In the genomic region with DNA sequence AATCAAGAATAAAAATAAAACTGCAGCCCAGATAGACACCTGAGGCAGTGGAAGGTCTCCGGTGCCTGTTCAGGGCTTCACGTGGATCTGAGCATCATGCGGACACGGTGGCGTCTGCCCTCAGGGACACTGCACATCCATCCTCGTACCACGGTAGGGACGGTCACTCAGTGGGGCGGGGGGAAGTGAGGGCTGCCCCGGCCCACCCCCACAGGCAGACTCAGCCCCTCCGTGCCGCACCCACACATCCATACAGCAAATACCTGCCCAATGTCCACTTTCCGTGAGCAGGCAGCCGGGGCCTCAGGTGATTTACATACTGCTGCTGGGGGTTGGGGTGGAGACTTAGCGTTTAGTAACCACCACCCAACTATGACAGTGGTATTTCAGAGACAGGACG, we compare ENCODE assay signal across 17 cellular contexts.
DNase-seq lines count a peak whose midpoint lies in the region; ATAC-seq and TF ChIP-seq lines count a peak whose summit lies in the region.
"Had no signal": no experiment of that assay in that cellular context is flagged by ENCODE, and none has a peak within 500 bp of the region (broad histone marks: within the 10 kb centered on the region; RNA-seq: fewer than 3 reads in every experiment).

No MANE protein-coding gene starts in this region.

- POLR2A ChIA-PET in CD4-positive, alpha-beta T cell (lab: Charles Lee) = no interaction called here
- POLR2A ChIA-PET in SK-N-SH (lab: Yijun Ruan, JAX) = no interaction called here

- peaks cover 29% of the 10 kb centered on the region for H3K4me1 Mint-ChIP-seq in CD4-positive, alpha-beta T cell (ENCODE audit: low read depth)
- H3K4me1 Mint-ChIP-seq in effector memory CD8-positive, alpha-beta T cell (ENCODE audit: low read depth in 2 of 2) = peaks cover 22 to 25% of the 10 kb centered on the region in 2 donors

- no peaks in the 10 kb centered on the region for H3K27me3 Mint-ChIP-seq in CD4-positive, alpha-beta T cell
- no peaks in the 10 kb centered on the region for H3K27me3 Mint-ChIP-seq in effector memory CD8-positive, alpha-beta T cell
- H3K27me3 Mint-ChIP-seq: activated CD4-positive, alpha-beta T cell treated with anti-CD3 and anti-CD28 coated beads for 36 hours had no signal

- intact Hi-C loops in CD4-positive, alpha-beta T cell (cut with DNase I, micrococcal nuclease) = no loop called here
- intact Hi-C loops in spleen (cut with DNase I; ENCODE audit: low total_unique reads) = no loop called here

- no peak overlapping the region for H3K4me2 ChIP-seq in SK-N-SH
- H3K4me2 ChIP-seq: neural progenitor cell had no signal

- peaks cover 12% of the 10 kb centered on the region for H3K36me3 Mint-ChIP-seq in CD4-positive, alpha-beta T cell (ENCODE audit: low read depth)
- peaks cover 10% of the 10 kb centered on the region for H3K36me3 Mint-ChIP-seq in effector memory CD8-positive, alpha-beta T cell (ENCODE audit: insufficient read depth)
- H3K36me3 Mint-ChIP-seq: CD8-positive, alpha-beta T cell had no signal

- no peak overlapping the region for H3K9ac ChIP-seq in SK-N-SH
- H3K9ac ChIP-seq: neural progenitor cell had no signal

- no peaks in the 10 kb centered on the region for H3K9me3 ChIP-seq in CD4-positive, alpha-beta T cell (ENCODE audit: control insufficient read depth, low read length)
- no peaks in the 10 kb centered on the region for H3K9me3 ChIP-seq in SK-N-SH
- H3K9me3 ChIP-seq in spleen = no peaks in the 10 kb centered on the region
- H3K9me3 ChIP-seq: testis had no signal

- H3K9me3 Mint-ChIP-seq in CD4-positive, alpha-beta T cell = peaks cover 3% of the 10 kb centered on the region
- H3K9me3 Mint-ChIP-seq in effector memory CD8-positive, alpha-beta T cell = peaks cover 6 to 13% of the 10 kb centered on the region in 2 donors

- H3K4me1 ChIP-seq in SK-N-SH (ENCODE audit: control insufficient read depth in 1 of 2, insufficient read depth in 2 of 2, low read depth in 1 of 2, low read length in 1 of 2) = peaks cover 0 to 34% of the 10 kb centered on the region in 2 experiments; a peak in 1 of 4 replicates
- peaks cover 0 to 13% (median under 1%) of the 10 kb centered on the region in 6 donors for H3K4me1 ChIP-seq in spleen

- 85% methylated on average over 9 of the region's 16 CpGs for WGBS in SK-N-SH (ENCODE audit: low lambda C conversion rate)
- 93 to 95% (median 93%) methylated on average over 16 of the region's 16 CpGs for WGBS in spleen, 5 donors

- H2AFZ ChIP-seq in SK-N-SH (ENCODE audit: low read depth) = no peak overlapping the region
- H2AFZ ChIP-seq: neural progenitor cell had no signal

- H3K27ac Mint-ChIP-seq in CD4-positive, alpha-beta T cell = no peak overlapping the region
- H3K27ac Mint-ChIP-seq in effector memory CD8-positive, alpha-beta T cell = peak overlapping the region in 1 of 2 donors; percentile 57
- H3K27ac Mint-ChIP-seq: activated CD4-positive, alpha-beta T cell treated with anti-CD3 and anti-CD28 coated beads for 36 hours had no signal

- no peak for TF ChIP-seq RAD21 in SK-N-SH (IDR thresholded peaks at IDR 0.05; ENCODE audit: low read length)

- H3K4me3 ChIP-seq in SK-N-SH (ENCODE audit: low read depth in 2 of 2, low read length in 1 of 2) (no peak overlapping the region), spleen (no peak overlapping the region)
- H3K4me3 ChIP-seq: neural progenitor cell, testis had no signal

- no peak for TF ChIP-seq CTCF in CD4-positive, alpha-beta T cell (IDR thresholded peaks at IDR 0.05)
- TF ChIP-seq CTCF in SK-N-SH (IDR thresholded peaks at IDR 0.05) (no peak), spleen (IDR thresholded peaks at IDR 0.05 in 8 of 11, conservative IDR thresholded peaks at IDR 0.05 in 3 of 11) (no peak)

- H3K36me3 ChIP-seq in SK-N-SH (replicated peaks in 1 of 2; ENCODE audit: control insufficient read depth in 1 of 2, insufficient read depth in 2 of 2, low read length in 1 of 2) = peaks cover 0 to 13% of the 10 kb centered on the region in 2 experiments
- no peaks in the 10 kb centered on the region for H3K36me3 ChIP-seq in spleen
- H3K36me3 ChIP-seq: neural progenitor cell had no signal

- no peaks in the 10 kb centered on the region for H3K9me2 ChIP-seq in SK-N-SH

- ATAC-seq in CD4-positive, alpha-beta T cell (ENCODE audit: poor library complexity) = no peak
- no peak for ATAC-seq in effector memory CD8-positive, alpha-beta T cell (replicated peaks)
- ATAC-seq: activated CD4-positive, alpha-beta T cell treated with anti-CD3 and anti-CD28 coated beads for 36 hours; CD8-positive, alpha-beta T cell had no signal

- no peak for TF ChIP-seq POLR2A in spleen (IDR thresholded peaks at IDR 0.05)

- no peak for DNase-seq in CD4-positive, alpha-beta T cell
- DNase-seq in SK-N-SH (peak; percentile 74), spleen (peak; percentile 52), COR-L47 (lab: John Stamatoyannopoulos, UW) (no peak), NCI-H2081 treated with DMSO at 0.1 percent for 48 hours (lab: John Stamatoyannopoulos, UW) (no peak)
- DNase-seq in effector memory CD8-positive, alpha-beta T cell = no peak
- DNase-seq: activated CD4-positive, alpha-beta T cell treated with anti-CD3 and anti-CD28 coated beads for 36 hours; activated gamma-delta T cell; central memory CD4-positive, alpha-beta T cell; KG1; kidney glomerular epithelial cell; stimulated activated CD4-positive, alpha-beta T cell treated with anti-CD3 and anti-CD28 coated beads, Interleukin-15, amount 100 ng/mL, for 24 hours had no signal

- no peaks in the 10 kb centered on the region for H3K27me3 ChIP-seq in CD4-positive, alpha-beta T cell (ENCODE audit: control insufficient read depth, insufficient read depth, low read length)
- H3K27me3 ChIP-seq in SK-N-SH (ENCODE audit: insufficient read depth) (no peaks in the 10 kb centered on the region), layer of hippocampus (ENCODE audit: control insufficient read depth, insufficient read depth, low read length) (no peaks in the 10 kb centered on the region), spleen (replicated peaks in 1 of 7) (no peaks in the 10 kb centered on the region)
- H3K27me3 ChIP-seq: neural progenitor cell, testis had no signal

- no peak; a peak in 1 of 4 replicates for TF ChIP-seq EP300 in SK-N-SH (IDR thresholded peaks at IDR 0.05; ENCODE audit: borderline replicate concordance in 1 of 2, low read depth in 1 of 2, low read length in 1 of 2)

- CTCF ChIA-PET in CD4-positive, alpha-beta T cell (lab: Charles Lee) = no interaction called here
- CTCF ChIA-PET in SK-N-SH (lab: Yijun Ruan, JAX) = interaction anchor here (1.0 kb wide), 2 partner anchors 11 to 211 kb away, joined by 3 read pairs; no protein-coding TSS in a partner anchor

- H3K4me3 Mint-ChIP-seq in CD4-positive, alpha-beta T cell = peak overlapping the region; percentile 34
- no peak overlapping the region for H3K4me3 Mint-ChIP-seq in effector memory CD8-positive, alpha-beta T cell
- H3K4me3 Mint-ChIP-seq: activated CD4-positive, alpha-beta T cell treated with anti-CD3 and anti-CD28 coated beads for 36 hours; CD8-positive, alpha-beta T cell; mesothelial cell of epicardium; neural progenitor cell had no signal

- peaks cover 8% of the 10 kb centered on the region; the same call in 1 of the 2 replicates for H3K79me2 ChIP-seq in SK-N-SH (ENCODE audit: insufficient read depth)

- H3F3A ChIP-seq in SK-N-SH (replicated peaks; ENCODE audit: insufficient read depth) = no peaks in the 10 kb centered on the region

- H4K20me1 ChIP-seq in SK-N-SH (ENCODE audit: insufficient read depth) = peaks cover 5% of the 10 kb centered on the region; the same call in 1 of the 2 replicates

- H3K27ac ChIP-seq in CD4-positive, alpha-beta T cell (ENCODE audit: low read depth, low read length) = no peak overlapping the region
- H3K27ac ChIP-seq in SK-N-SH (ENCODE audit: low read depth in 2 of 2, low read length in 1 of 2) (peak overlapping the region in 1 of 2 experiments; percentile 16; a peak in 1 of 4 replicates), layer of hippocampus (ENCODE audit: low read depth, low read length) (peak overlapping the region; percentile 7), spleen (no peak overlapping the region)
- H3K27ac ChIP-seq: neural progenitor cell, testis had no signal

TF ChIP-seq in SK-N-SH, 30 proteins besides CTCF, POLR2A, EP300 and RAD21 (continues in another document):
- TF ChIP-seq SIN3A (IDR thresholded peaks at IDR 0.05; ENCODE audit: borderline replicate concordance, low read depth, low read length) (no peak), TEAD4 (IDR thresholded peaks at IDR 0.05; ENCODE audit: borderline replicate concordance, insufficient read depth) (no peak)
- TF ChIP-seq, protein P1, sequence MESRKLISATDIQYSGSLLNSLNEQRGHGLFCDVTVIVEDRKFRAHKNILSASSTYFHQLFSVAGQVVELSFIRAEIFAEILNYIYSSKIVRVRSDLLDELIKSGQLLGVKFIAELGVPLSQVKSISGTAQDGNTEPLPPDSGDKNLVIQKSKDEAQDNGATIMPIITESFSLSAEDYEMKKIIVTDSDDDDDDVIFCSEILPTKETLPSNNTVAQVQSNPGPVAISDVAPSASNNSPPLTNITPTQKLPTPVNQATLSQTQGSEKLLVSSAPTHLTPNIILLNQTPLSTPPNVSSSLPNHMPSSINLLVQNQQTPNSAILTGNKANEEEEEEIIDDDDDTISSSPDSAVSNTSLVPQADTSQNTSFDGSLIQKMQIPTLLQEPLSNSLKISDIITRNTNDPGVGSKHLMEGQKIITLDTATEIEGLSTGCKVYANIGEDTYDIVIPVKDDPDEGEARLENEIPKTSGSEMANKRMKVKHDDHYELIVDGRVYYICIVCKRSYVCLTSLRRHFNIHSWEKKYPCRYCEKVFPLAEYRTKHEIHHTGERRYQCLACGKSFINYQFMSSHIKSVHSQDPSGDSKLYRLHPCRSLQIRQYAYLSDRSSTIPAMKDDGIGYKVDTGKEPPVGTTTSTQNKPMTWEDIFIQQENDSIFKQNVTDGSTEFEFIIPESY (IDR thresholded peaks at IDR 0.05; ENCODE audit: borderline replicate concordance, low read depth) = no peak

Comparison
In these comparisons a context has a peak if more than half of its experiments do, and no peak if none do; other contexts are left out.
1. DNase-seq: peak in SK-N-SH (single experiment) and spleen (single experiment); none in CD4-positive, alpha-beta T cell (0 of 10), COR-L47 (single experiment), NCI-H2081 treated with DMSO at 0.1 percent for 48 hours (single experiment) and effector memory CD8-positive, alpha-beta T cell (0 of 3).